In the genomic region with DNA sequence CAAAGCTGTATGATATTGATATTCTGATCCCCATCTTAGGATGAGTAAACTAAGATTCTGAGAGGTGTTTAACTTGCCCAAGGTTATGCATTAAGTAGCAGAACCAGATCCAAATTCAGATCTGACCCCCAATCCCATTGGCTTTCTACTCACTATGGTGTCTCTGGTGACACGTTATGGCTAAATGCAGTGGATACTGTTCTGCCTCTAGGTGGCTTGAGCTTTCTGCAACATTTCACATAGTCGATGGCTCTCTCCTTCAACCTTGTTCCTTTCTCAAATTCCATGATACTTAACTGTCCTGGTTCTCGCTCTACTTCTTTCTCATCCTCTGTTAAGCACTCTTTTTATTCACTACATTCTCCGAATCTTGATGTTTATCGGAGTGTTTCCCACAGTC, we compare ENCODE assay signal across 9 cellular contexts. TPM values are rescaled to one million over a fixed set of nuclear protein-coding genes. Genes with fewer than 3 reads are reported as not detected.
A peak's percentile ranks its signal among the peaks of the same experiment; 100 is the strongest.
DNase-seq lines count a peak whose midpoint lies in the region; ATAC-seq and TF ChIP-seq lines count a peak whose summit lies in the region.
"Had no signal": no experiment of that assay in that cellular context is flagged by ENCODE, and none has a peak within 500 bp of the region (broad histone marks: within the 10 kb centered on the region; RNA-seq: fewer than 3 reads in every experiment).

No MANE protein-coding gene starts in this region.

- H3K27me3 Mint-ChIP-seq in activated naive CD4-positive, alpha-beta T cell treated with anti-CD3 and anti-CD28 coated beads, Interleukin-2, amount 10 ng/mL, durations not matched to agents 7 days and 5 days: peaks cover 16% of the 10 kb centered on the region
- H3K27me3 Mint-ChIP-seq in T-cell: peaks cover 11 to 21% of the 10 kb centered on the region in 2 donors

- H3K27ac ChIP-seq in osteoblast (ENCODE audit: low read depth, low read length) (no peak overlapping the region), esophagus muscularis mucosa (replicated peaks in 1 of 4) (no peak overlapping the region)

- no peaks in the 10 kb centered on the region for H3K9me3 Mint-ChIP-seq in activated naive CD4-positive, alpha-beta T cell treated with anti-CD3 and anti-CD28 coated beads, Interleukin-2, amount 10 ng/mL, durations not matched to agents 7 days and 5 days
- H3K9me3 Mint-ChIP-seq in T-cell: no peaks in the 10 kb centered on the region

- H3K27ac Mint-ChIP-seq in activated naive CD4-positive, alpha-beta T cell treated with anti-CD3 and anti-CD28 coated beads, Interleukin-2, amount 10 ng/mL, durations not matched to agents 7 days and 5 days: no peak overlapping the region
- H3K27ac Mint-ChIP-seq in T-cell: no peak overlapping the region

- no peak overlapping the region for H3K4me2 ChIP-seq in osteoblast (ENCODE audit: insufficient read depth, low read length)

- CTCF ChIA-PET in activated naive CD4-positive, alpha-beta T cell treated with anti-CD3 and anti-CD28 coated beads, Interleukin-2, amount 10 ng/mL, durations not matched to agents 7 days and 5 days (lab: Charles Lee): interaction anchor here (0.8 to 1.2 kb wide), 6 partner anchors 10 to 626 kb away, joined by 3 to 4 read pairs (median 3); no protein-coding TSS in a partner anchor
- CTCF ChIA-PET in T-cell (lab: Charles Lee): interaction anchor here in 1 of 2 donors (0.6 to 0.8 kb wide), 2 partner anchors 17 to 85 kb away, joined by 4 to 6 read pairs; no protein-coding TSS in a partner anchor

- TF ChIP-seq EP300 in esophagus muscularis mucosa (IDR thresholded peaks at IDR 0.05): no peak

- no peak overlapping the region for H2AFZ ChIP-seq in osteoblast (ENCODE audit: low read length)

- intact Hi-C loops in esophagus muscularis mucosa (cut with DNase I): loop anchor here (2.0 to 10.0 kb wide), 3 partner anchors 36 to 373 kb away; no protein-coding TSS in a partner anchor

- H3K4me3 Mint-ChIP-seq in activated naive CD4-positive, alpha-beta T cell treated with anti-CD3 and anti-CD28 coated beads, Interleukin-2, amount 10 ng/mL, durations not matched to agents 7 days and 5 days: no peak overlapping the region
- H3K4me3 Mint-ChIP-seq in T-cell: no peak overlapping the region

- no peaks in the 10 kb centered on the region for H3K36me3 ChIP-seq in osteoblast (ENCODE audit: insufficient read depth, low read length)
- no peaks in the 10 kb centered on the region for H3K36me3 ChIP-seq in esophagus muscularis mucosa

- no peak for DNase-seq in astrocyte of the cerebellum (ENCODE audit: low read depth)
- no peak for DNase-seq in osteoblast (ENCODE audit: insufficient read length, low spot score, missing footprints)
- no peak for DNase-seq in esophagus muscularis mucosa (ENCODE audit: extremely low spot score)
- DNase-seq in activated naive CD4-positive, alpha-beta T cell treated with anti-CD3 and anti-CD28 coated beads, Interleukin-2, amount 10 ng/mL, durations not matched to agents 7 days and 5 days: no peak
- DNase-seq in inferior parietal cortex (ENCODE audit: extremely low spot score): no peak
- DNase-seq in T-cell: no peak
- DNase-seq: cortex of kidney had no signal

- TF ChIP-seq CTCF in astrocyte of the cerebellum (IDR thresholded peaks at IDR 0.05; ENCODE audit: low read depth, low read length, missing control alignments): peak; percentile 51
- TF ChIP-seq CTCF in osteoblast (IDR thresholded peaks at IDR 0.05; ENCODE audit: extremely low read depth, low read depth, low read length): peak; percentile 61
- peak in 1 of 3 experiments; percentile 28 for TF ChIP-seq CTCF in esophagus muscularis mucosa (IDR thresholded peaks at IDR 0.05)

- H3K9me3 ChIP-seq in osteoblast (ENCODE audit: low read depth, low read length) (no peaks in the 10 kb centered on the region), esophagus muscularis mucosa (no peaks in the 10 kb centered on the region)

- POLR2A ChIA-PET in T-cell (lab: Charles Lee): interaction anchor here in 1 of 2 donors (0.5 kb wide), 1 partner anchor 661 kb away, joined by 3 read pairs; no protein-coding TSS in a partner anchor

- no peaks in the 10 kb centered on the region for H4K20me1 ChIP-seq in osteoblast (ENCODE audit: insufficient read depth, low read length)

- H3K79me2 ChIP-seq in osteoblast (ENCODE audit: insufficient read depth, low read length): no peaks in the 10 kb centered on the region

- no peaks in the 10 kb centered on the region for H3K36me3 Mint-ChIP-seq in activated naive CD4-positive, alpha-beta T cell treated with anti-CD3 and anti-CD28 coated beads, Interleukin-2, amount 10 ng/mL, durations not matched to agents 7 days and 5 days
- no peaks in the 10 kb centered on the region for H3K36me3 Mint-ChIP-seq in T-cell

- H3K4me3 ChIP-seq in astrocyte of the cerebellum (ENCODE audit: low read depth, low read length) (no peak overlapping the region), osteoblast (ENCODE audit: insufficient read depth, low read length) (no peak overlapping the region), esophagus muscularis mucosa (no peak overlapping the region)

- ATAC-seq in GM18502 (IDR thresholded peaks at IDR 0.05; ENCODE audit: poor library complexity, unreplicated experiment) (peak; percentile 68), HG03354 (IDR thresholded peaks at IDR 0.05; ENCODE audit: poor library complexity, severe bottlenecking, unreplicated experiment) (peak; percentile 69), T-cell (replicated peaks in 1 of 4) (no peak)

- 66% methylated on average over 5 of the region's 5 CpGs for WGBS in esophagus muscularis mucosa

- in situ Hi-C loops in astrocyte of the cerebellum (cut with HindIII; ENCODE audit: low sequenced_read_pairs): no loop called here

- peaks cover 11% of the 10 kb centered on the region for H3K4me1 ChIP-seq in osteoblast (ENCODE audit: insufficient read depth, low read length)
- H3K4me1 ChIP-seq in esophagus muscularis mucosa: peaks cover 0 to 9% (median 9%) of the 10 kb centered on the region in 4 donors

- no peak for TF ChIP-seq POLR2A in esophagus muscularis mucosa (IDR thresholded peaks at IDR 0.05; ENCODE audit: low read depth)

- H3K27me3 ChIP-seq in osteoblast (ENCODE audit: insufficient read depth, low read length) (no peaks in the 10 kb centered on the region), esophagus muscularis mucosa (no peaks in the 10 kb centered on the region)

- no peaks in the 10 kb centered on the region for H3K4me1 Mint-ChIP-seq in activated naive CD4-positive, alpha-beta T cell treated with anti-CD3 and anti-CD28 coated beads, Interleukin-2, amount 10 ng/mL, durations not matched to agents 7 days and 5 days
- H3K4me1 Mint-ChIP-seq in T-cell: no peaks in the 10 kb centered on the region

RNA-seq across cellular contexts. Expression of gene C11orf97, which starts 9.4 kb away (rescaled TPM):
- total RNA-seq in osteoblast (not detected in 2 replicates), esophagus muscularis mucosa (not detected), T-cell (not detected)

RNA-seq across cellular contexts. Expression of gene FUT4, which starts 22.0 kb away (rescaled TPM):
- total RNA-seq in osteoblast: 5.6 and 7.2 TPM in 2 replicates
- total RNA-seq in esophagus muscularis mucosa: 1 to 10 TPM; 5.5 to 8.8 (median 7.2) TPM
- 1 to 10 TPM; 3.4 to 7.0 (median 6.4) TPM for total RNA-seq in T-cell

RNA-seq across cellular contexts. Expression of gene ANKRD49, which starts 27.9 kb away (rescaled TPM):
- total RNA-seq in osteoblast (13.0 and 14.1 TPM in 2 replicates), esophagus muscularis mucosa (10 to 100 TPM; 16.2 to 20.8 (median 18.0) TPM), T-cell (10 to 100 TPM; 36.9 to 43.4 (median 39.7) TPM)

RNA-seq across cellular contexts. Expression of gene MRE11, which starts 28.0 kb away (rescaled TPM):
- 10.1 and 15.0 TPM in 2 replicates for total RNA-seq in osteoblast
- 10 to 100 TPM in 3 of 4 donors, 1 to 10 TPM in 1; 9.9 to 12.9 (median 11.2) TPM for total RNA-seq in esophagus muscularis mucosa
- 10 to 100 TPM; 22.1 to 34.0 (median 27.4) TPM for total RNA-seq in T-cell

RNA-seq across cellular contexts. Expression of gene PIWIL4, which starts 45.5 kb away (rescaled TPM):
- total RNA-seq in osteoblast (1.8 and 2.1 TPM in 2 replicates), esophagus muscularis mucosa (1 to 10 TPM; 3.2 to 4.5 (median 4.1) TPM), T-cell (1 to 10 TPM in 4 of 5 donors, under 1 TPM in 1; 0.82 to 2.7 (median 2.0) TPM)

Comparison
In these comparisons a context has a peak if more than half of its experiments do, and no peak if none do; other contexts are left out.
1. ATAC-seq: peak in GM18502 (single experiment) and HG03354 (single experiment); none in T-cell (0 of 4).